Comparison of ENCODE assay signal across 8 cellular contexts in genomic region chr18:36828157-36828629, GRCh38.
DNase-seq lines count a peak whose midpoint lies in the region; ATAC-seq and TF ChIP-seq lines count a peak whose summit lies in the region.

No MANE protein-coding gene starts in this region.

- H3K36me3 ChIP-seq in neutrophil, result no peaks in the 10 kb centered on the region

- peak overlapping the region; percentile 73 for H3K27ac ChIP-seq in neutrophil

- TF ChIP-seq CTCF in neutrophil (IDR thresholded peaks at IDR 0.05), result no peak

- no peaks in the 10 kb centered on the region for H3K9me3 Mint-ChIP-seq in activated T-cell treated with anti-CD3 and anti-CD28 coated beads, Interleukin-2, amount 50 U/mL, for 24 hours

- peaks cover 17 to 18% of the 10 kb centered on the region in 2 experiments for H3K4me1 ChIP-seq in neutrophil (ENCODE audit: control insufficient read depth in 1 of 2, insufficient read depth in 1 of 2, low read depth in 1 of 2, low read length in 1 of 2)

- DNase-seq in CD1c-positive myeloid dendritic cell (ENCODE audit: extremely low spot score) (peak; percentile 25), NCI-H128 (lab: John Stamatoyannopoulos, UW; ENCODE audit: unreplicated experiment) (peak; percentile 40), fibroblast of the conjunctiva (ENCODE audit: low read depth) (peak; percentile 43), OCI-M2 (lab: John Stamatoyannopoulos, UW; ENCODE audit: unreplicated experiment) (no peak), NCI-H510A treated with DMSO at 0.1 percent for 48 hours (lab: John Stamatoyannopoulos, UW) (no peak)
- DNase-seq in activated T-cell treated with anti-CD3 and anti-CD28 coated beads, Interleukin-2, amount 50 U/mL, for 24 hours, result no peak

- H3K27ac Mint-ChIP-seq in activated T-cell treated with anti-CD3 and anti-CD28 coated beads, Interleukin-2, amount 50 U/mL, for 24 hours, result peak overlapping the region; percentile 95

- peak; percentile 2 for ATAC-seq in GM21526 (IDR thresholded peaks at IDR 0.05; ENCODE audit: low FRiP score, unreplicated experiment)

- peak overlapping the region; percentile 94 for H3K4me3 ChIP-seq in neutrophil (ENCODE audit: low read depth in 1 of 2, low read length in 1 of 2)

- H3K27me3 Mint-ChIP-seq in activated T-cell treated with anti-CD3 and anti-CD28 coated beads, Interleukin-2, amount 50 U/mL, for 24 hours, result no peaks in the 10 kb centered on the region

- H3K9me3 ChIP-seq in neutrophil, result no peaks in the 10 kb centered on the region

- H3K27me3 ChIP-seq in neutrophil, result no peaks in the 10 kb centered on the region

- H3K4me3 Mint-ChIP-seq in activated T-cell treated with anti-CD3 and anti-CD28 coated beads, Interleukin-2, amount 50 U/mL, for 24 hours, result peak overlapping the region; percentile 97

- H3K4me1 Mint-ChIP-seq in activated T-cell treated with anti-CD3 and anti-CD28 coated beads, Interleukin-2, amount 50 U/mL, for 24 hours (ENCODE audit: low read depth), result peaks cover 47% of the 10 kb centered on the region

- H3K36me3 Mint-ChIP-seq in activated T-cell treated with anti-CD3 and anti-CD28 coated beads, Interleukin-2, amount 50 U/mL, for 24 hours (ENCODE audit: low read depth), result peaks cover 37% of the 10 kb centered on the region

Comparison
In these comparisons a context has a peak if more than half of its experiments do, and no peak if none do; other contexts are left out.
1. DNase-seq: peak in CD1c-positive myeloid dendritic cell (single experiment), NCI-H128 (single experiment) and fibroblast of the conjunctiva (single experiment); none in activated T-cell treated with anti-CD3 and anti-CD28 coated beads, Interleukin-2, amount 50 U/mL, for 24 hours (single experiment), OCI-M2 (single experiment) and NCI-H510A treated with DMSO at 0.1 percent for 48 hours (single experiment).